Comparison of ENCODE assay signal across 13 cellular contexts in the genomic region with DNA sequence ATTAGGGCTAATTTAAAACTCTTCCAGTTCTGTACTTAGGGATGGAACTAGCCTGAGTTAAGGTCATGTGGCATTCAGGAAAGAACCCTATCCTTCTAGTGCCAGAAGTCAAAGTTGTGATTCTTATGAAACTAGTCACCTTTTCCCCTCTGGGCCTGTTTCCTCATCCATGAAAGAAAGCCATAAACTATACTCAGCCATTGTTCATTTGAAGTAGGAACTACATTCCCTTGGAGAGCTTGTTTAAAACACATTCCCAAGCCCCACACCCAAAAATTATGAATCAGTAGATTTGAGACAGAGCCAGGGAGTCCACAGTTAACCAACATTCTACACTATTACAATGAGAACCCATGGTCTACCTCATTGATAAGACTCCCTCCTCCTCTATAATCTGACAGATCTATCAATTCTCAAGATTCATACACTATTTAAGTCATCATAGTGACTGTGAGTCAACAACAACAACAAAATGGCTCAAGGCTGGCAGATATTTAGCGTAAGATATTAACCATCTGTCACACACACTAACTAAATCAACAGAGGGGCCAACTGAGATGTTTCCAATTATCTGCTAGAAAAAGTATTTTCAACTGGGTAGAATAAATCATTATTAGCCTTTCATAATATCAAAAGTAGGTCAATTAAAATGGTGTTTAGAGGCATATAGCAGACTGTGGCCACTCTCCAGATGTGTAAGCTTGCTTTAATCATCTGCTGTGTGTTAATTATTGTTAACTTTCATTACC.
DNase-seq lines count a peak whose midpoint lies in the region; ATAC-seq and TF ChIP-seq lines count a peak whose summit lies in the region.
"Had no signal": no experiment of that assay in that cellular context is flagged by ENCODE, and none has a peak within 500 bp of the region (broad histone marks: within the 10 kb centered on the region; RNA-seq: fewer than 3 reads in every experiment).

No MANE protein-coding gene starts in this region.

- DNase-seq in activated T-cell treated with anti-CD3 and anti-CD28 coated beads, Interleukin-2, amount 50 U/mL, for 72 hours, result no peak
- no peak for DNase-seq in activated T-cell treated with anti-CD3 and anti-CD28 coated beads, Interleukin-2, amount 50 U/mL, for 4 hours
- DNase-seq in amniotic epithelial cell (ENCODE audit: low read depth) (peak; percentile 72), glomerular visceral epithelial cell (ENCODE audit: extremely low spot score) (peak; percentile 52), type B pancreatic cell (ENCODE audit: extremely low spot score, unreplicated experiment) (no peak), posterior cingulate gyrus (no peak), A673 (ENCODE audit: low spot score) (no peak)
- no peak for DNase-seq in stimulated activated CD4-positive, alpha-beta T cell treated with anti-CD3 and anti-CD28 coated beads, Interleukin-4, amount 100 ng/mL, for 24 hours
- DNase-seq: activated CD4-positive, alpha-beta T cell treated with anti-CD3 and anti-CD28 coated beads for 4 hours; effector CD8-positive, alpha-beta T cell; GDM1; retina had no signal

- H3K9me3 Mint-ChIP-seq in activated T-cell treated with anti-CD3 and anti-CD28 coated beads, Interleukin-2, amount 50 U/mL, for 72 hours, result peaks cover 0 to 3% of the 10 kb centered on the region in 2 donors
- peaks cover 4% of the 10 kb centered on the region for H3K9me3 Mint-ChIP-seq in activated T-cell treated with anti-CD3 and anti-CD28 coated beads, Interleukin-2, amount 50 U/mL, for 4 hours
- no peaks in the 10 kb centered on the region for H3K9me3 Mint-ChIP-seq in type B pancreatic cell

- no peaks in the 10 kb centered on the region for H3K4me1 ChIP-seq in A673 (ENCODE audit: insufficient read depth, low read length, poor library complexity, severe bottlenecking)

- H3K36me3 ChIP-seq in A673 (ENCODE audit: insufficient read depth, low read length, poor library complexity, severe bottlenecking), result no peaks in the 10 kb centered on the region

- intact Hi-C loops in posterior cingulate gyrus (cut with DNase I) (no loop called here), A673 (cut with micrococcal nuclease; ENCODE audit: unreplicated experiment) (loop anchor here (10.0 kb wide), 1 partner anchor 805 kb away; the partner anchor contains the start of gene DLX5)

- ATAC-seq in activated T-cell treated with anti-CD3 and anti-CD28 coated beads, Interleukin-2, amount 50 U/mL, for 72 hours (replicated peaks in 1 of 2), result no peak
- ATAC-seq in activated T-cell treated with anti-CD3 and anti-CD28 coated beads, Interleukin-2, amount 50 U/mL, for 4 hours, result no peak

- H3K27me3 Mint-ChIP-seq in activated T-cell treated with anti-CD3 and anti-CD28 coated beads, Interleukin-2, amount 50 U/mL, for 72 hours (ENCODE audit: low read depth), result no peaks in the 10 kb centered on the region
- H3K27me3 Mint-ChIP-seq in activated T-cell treated with anti-CD3 and anti-CD28 coated beads, Interleukin-2, amount 50 U/mL, for 4 hours (ENCODE audit: low read depth), result no peaks in the 10 kb centered on the region
- no peaks in the 10 kb centered on the region for H3K27me3 Mint-ChIP-seq in type B pancreatic cell

- BruUV-seq in A673 (replicated peaks; lab: Mats Ljungman, UMichigan), result no TSS peak

- CTCF ChIA-PET in A673 (lab: Charles Lee), result no interaction called here

- peak overlapping the region; percentile 18 for H3K27ac Mint-ChIP-seq in activated T-cell treated with anti-CD3 and anti-CD28 coated beads, Interleukin-2, amount 50 U/mL, for 72 hours
- H3K27ac Mint-ChIP-seq in type B pancreatic cell, result peak overlapping the region; percentile 83

- H3K4me3 ChIP-seq in A673 (ENCODE audit: low read depth, low read length, poor library complexity, severe bottlenecking), result no peak overlapping the region

- no peaks in the 10 kb centered on the region for H3K9me3 ChIP-seq in A673 (ENCODE audit: low read depth, low read length, poor library complexity, severe bottlenecking)

- POLR2A ChIA-PET in A673 (lab: Charles Lee; ENCODE audit: low non-redundant PET), result no interaction called here

- TF ChIP-seq CTCF in type B pancreatic cell (conservative IDR thresholded peaks at IDR 0.05) (no peak), A673 (conservative IDR thresholded peaks at IDR 0.05; ENCODE audit: low read depth, low read length) (no peak)

- H3K36me3 Mint-ChIP-seq in activated T-cell treated with anti-CD3 and anti-CD28 coated beads, Interleukin-2, amount 50 U/mL, for 72 hours (ENCODE audit: insufficient read depth in 2 of 2), result peaks cover 0 to 3% of the 10 kb centered on the region in 2 donors
- H3K36me3 Mint-ChIP-seq in activated T-cell treated with anti-CD3 and anti-CD28 coated beads, Interleukin-2, amount 50 U/mL, for 4 hours (ENCODE audit: insufficient read depth), result peaks cover 5% of the 10 kb centered on the region
- H3K36me3 Mint-ChIP-seq in type B pancreatic cell, result peaks cover 13% of the 10 kb centered on the region

- H3K4me1 Mint-ChIP-seq in activated T-cell treated with anti-CD3 and anti-CD28 coated beads, Interleukin-2, amount 50 U/mL, for 72 hours (ENCODE audit: low read depth), result peaks cover 11% of the 10 kb centered on the region
- peaks cover 5% of the 10 kb centered on the region for H3K4me1 Mint-ChIP-seq in activated T-cell treated with anti-CD3 and anti-CD28 coated beads, Interleukin-2, amount 50 U/mL, for 4 hours (ENCODE audit: low read depth)
- H3K4me1 Mint-ChIP-seq in type B pancreatic cell (ENCODE audit: unreplicated experiment), result peaks cover 21% of the 10 kb centered on the region

- no peak overlapping the region for H3K27ac ChIP-seq in A673 (ENCODE audit: low read depth, low read length, poor library complexity, severe bottlenecking)
- H3K27ac ChIP-seq: HL-60 had no signal

- no peaks in the 10 kb centered on the region for H3K27me3 ChIP-seq in A673 (replicated peaks; ENCODE audit: insufficient read depth, low read depth, low read length, poor library complexity)

- H3K4me3 Mint-ChIP-seq in activated T-cell treated with anti-CD3 and anti-CD28 coated beads, Interleukin-2, amount 50 U/mL, for 72 hours, result no peak overlapping the region
- H3K4me3 Mint-ChIP-seq in activated T-cell treated with anti-CD3 and anti-CD28 coated beads, Interleukin-2, amount 50 U/mL, for 4 hours, result no peak overlapping the region
- peak overlapping the region; percentile 15 for H3K4me3 Mint-ChIP-seq in type B pancreatic cell

Comparison
In these comparisons a context has a peak if more than half of its experiments do, and no peak if none do; other contexts are left out.
1. DNase-seq: peak in amniotic epithelial cell (single experiment) and glomerular visceral epithelial cell (single experiment); none in activated T-cell treated with anti-CD3 and anti-CD28 coated beads, Interleukin-2, amount 50 U/mL, for 72 hours (0 of 2), activated T-cell treated with anti-CD3 and anti-CD28 coated beads, Interleukin-2, amount 50 U/mL, for 4 hours (single experiment), type B pancreatic cell (single experiment), posterior cingulate gyrus (0 of 10), stimulated activated CD4-positive, alpha-beta T cell treated with anti-CD3 and anti-CD28 coated beads, Interleukin-4, amount 100 ng/mL, for 24 hours (single experiment) and A673 (single experiment).